ENCODE assay signal across 36 cellular contexts in genomic region chr6:9101920-9102319, GRCh38.
"Had no signal": no experiment of that assay in that cellular context is flagged by ENCODE, and none has a peak within 500 bp of the region (broad histone marks: within the 10 kb centered on the region; RNA-seq: fewer than 3 reads in every experiment).

No MANE protein-coding gene starts in this region.

- H3K4me3 Mint-ChIP-seq: activated B cell treated with CpG ODN at 0.5 μM for 24 hours; activated CD4-positive, alpha-beta memory T cell treated with anti-CD3 and anti-CD28 coated beads, Interleukin-2, amount 10 ng/mL, durations not matched to agents 7 days and 5 days; activated CD8-positive, alpha-beta memory T cell treated with anti-CD3 and anti-CD28 coated beads, Interleukin-2, amount 10 ng/mL, durations not matched to agents 7 days and 5 days; activated naive CD4-positive, alpha-beta T cell treated with anti-CD3 and anti-CD28 coated beads, Interleukin-2, amount 10 ng/mL, durations not matched to agents 7 days and 5 days; activated naive CD8-positive, alpha-beta T cell; activated naive CD8-positive, alpha-beta T cell treated with anti-CD3 and anti-CD28 coated beads, Interleukin-2, amount 50 U/mL, for 24 hours; brain; T-helper 1 cell treated with Interleukin-12 subunit alpha and Interleukin-12 subunit beta and Interleukin-4 antibody, amounts not matched to agents 30 μg/mL and 1 μg/mL, for 36 hours; T-helper 2 cell treated with Interferon-gamma antibody and Interleukin-4, amounts not matched to agents 5 μg/mL and 100 μg/mL, for 36 hours had no signal

- H3K36me3 Mint-ChIP-seq: activated CD8-positive, alpha-beta memory T cell treated with anti-CD3 and anti-CD28 coated beads, Interleukin-2, amount 10 ng/mL, durations not matched to agents 7 days and 5 days; activated naive CD4-positive, alpha-beta T cell treated with anti-CD3 and anti-CD28 coated beads, Interleukin-2, amount 10 ng/mL, durations not matched to agents 7 days and 5 days; activated naive CD8-positive, alpha-beta T cell; brain had no signal

- DNase-seq: activated B cell treated with CpG ODN at 0.5 μM for 24 hours; activated CD4-positive, alpha-beta memory T cell treated with anti-CD3 and anti-CD28 coated beads, Interleukin-2, amount 10 ng/mL, durations not matched to agents 7 days and 5 days; activated CD4-positive, alpha-beta T cell treated with anti-CD3 and anti-CD28 coated beads for 4 hours; activated CD4-positive, CD25-positive, alpha-beta regulatory T cell treated with anti-CD3 and anti-CD28 coated beads, Interleukin-2, amount 50 U/mL, for 72 hours; activated CD8-positive, alpha-beta memory T cell treated with anti-CD3 and anti-CD28 coated beads for 24 hours; activated CD8-positive, alpha-beta memory T cell treated with anti-CD3 and anti-CD28 coated beads, Interleukin-2, amount 10 ng/mL, durations not matched to agents 7 days and 5 days; activated CD8-positive, alpha-beta memory T cell treated with anti-CD3 and anti-CD28 coated beads, Interleukin-2, amount 50 U/mL, for 48 hours; activated effector memory CD4-positive, alpha-beta T cell treated with Interleukin-2 at 50 U/mL for 16 hours; activated naive CD4-positive, alpha-beta T cell treated with anti-CD3 and anti-CD28 coated beads, Interleukin-2, amount 10 ng/mL, durations not matched to agents 7 days and 5 days; activated naive CD8-positive, alpha-beta T cell treated with anti-CD3 and anti-CD28 coated beads, Interleukin-2, amount 50 U/mL, for 24 hours; activated T-cell treated with anti-CD3 and anti-CD28 coated beads, Interleukin-2, amount 50 U/mL, for 48 hours; anterior cingulate cortex; caudate nucleus; cerebellar nuclear complex; Kasumi-1; KG1; MG63; NCI-H1092 treated with DMSO at 0.1 percent for 48 hours; NCI-H1417 treated with DMSO at 0.1 percent for 48 hours; NCI-H187 treated with DMSO at 0.1 percent for 48 hours; NCI-H2081; NCI-H2171 treated with DMSO at 0.1 percent for 48 hours; NCI-H2227 treated with DMSO at 0.1 percent for 48 hours; NCI-H446; NCI-H510A treated with DMSO at 0.1 percent for 48 hours; NCI-H526 treated with DMSO at 0.1 percent for 48 hours; NK-92 treated with Interleukin-12 subunit alpha and Interleukin-12 subunit beta, amount 100 ng/mL, for 24 hours; PC-3; Peyer's patch; RPMI8226; SIG-M5 had no signal

- H3K4me1 Mint-ChIP-seq: activated B cell treated with CpG ODN at 0.5 μM for 24 hours; activated CD4-positive, alpha-beta memory T cell treated with anti-CD3 and anti-CD28 coated beads, Interleukin-2, amount 10 ng/mL, durations not matched to agents 7 days and 5 days; activated CD8-positive, alpha-beta memory T cell treated with anti-CD3 and anti-CD28 coated beads, Interleukin-2, amount 10 ng/mL, durations not matched to agents 7 days and 5 days; activated naive CD4-positive, alpha-beta T cell treated with anti-CD3 and anti-CD28 coated beads, Interleukin-2, amount 10 ng/mL, durations not matched to agents 7 days and 5 days; activated naive CD8-positive, alpha-beta T cell treated with anti-CD3 and anti-CD28 coated beads, Interleukin-2, amount 50 U/mL, for 24 hours had no signal

- H3K9me3 Mint-ChIP-seq: activated naive CD8-positive, alpha-beta T cell treated with anti-CD3 and anti-CD28 coated beads, Interleukin-2, amount 50 U/mL, for 24 hours; T-helper 2 cell treated with Interferon-gamma antibody and Interleukin-4, amounts not matched to agents 5 μg/mL and 100 μg/mL, for 36 hours had no signal

- H3K27ac Mint-ChIP-seq: activated B cell treated with CpG ODN at 0.5 μM for 24 hours; activated CD4-positive, alpha-beta memory T cell treated with anti-CD3 and anti-CD28 coated beads, Interleukin-2, amount 10 ng/mL, durations not matched to agents 7 days and 5 days; activated CD8-positive, alpha-beta memory T cell treated with anti-CD3 and anti-CD28 coated beads, Interleukin-2, amount 10 ng/mL, durations not matched to agents 7 days and 5 days; activated naive CD4-positive, alpha-beta T cell treated with anti-CD3 and anti-CD28 coated beads, Interleukin-2, amount 10 ng/mL, durations not matched to agents 7 days and 5 days; activated naive CD8-positive, alpha-beta T cell; activated naive CD8-positive, alpha-beta T cell treated with anti-CD3 and anti-CD28 coated beads, Interleukin-2, amount 50 U/mL, for 24 hours; brain; T-helper 1 cell treated with Interleukin-12 subunit alpha and Interleukin-12 subunit beta and Interleukin-4 antibody, amounts not matched to agents 30 μg/mL and 1 μg/mL, for 36 hours; T-helper 2 cell treated with Interferon-gamma antibody and Interleukin-4, amounts not matched to agents 5 μg/mL and 100 μg/mL, for 36 hours had no signal

- ATAC-seq: activated CD8-positive, alpha-beta memory T cell treated with anti-CD3 and anti-CD28 coated beads, Interleukin-2, amount 10 ng/mL, durations not matched to agents 7 days and 5 days; activated naive CD8-positive, alpha-beta T cell treated with anti-CD3 and anti-CD28 coated beads, Interleukin-2, amount 50 U/mL, for 24 hours; PC-3; Right ventricle myocardium inferior had no signal

- H3K27me3 Mint-ChIP-seq: activated B cell treated with CpG ODN at 0.5 μM for 24 hours; activated CD4-positive, alpha-beta memory T cell treated with anti-CD3 and anti-CD28 coated beads, Interleukin-2, amount 10 ng/mL, durations not matched to agents 7 days and 5 days; activated CD8-positive, alpha-beta memory T cell treated with anti-CD3 and anti-CD28 coated beads, Interleukin-2, amount 10 ng/mL, durations not matched to agents 7 days and 5 days; activated naive CD4-positive, alpha-beta T cell treated with anti-CD3 and anti-CD28 coated beads, Interleukin-2, amount 10 ng/mL, durations not matched to agents 7 days and 5 days; activated naive CD8-positive, alpha-beta T cell; activated naive CD8-positive, alpha-beta T cell treated with anti-CD3 and anti-CD28 coated beads, Interleukin-2, amount 50 U/mL, for 24 hours had no signal
